In genomic region chr5:32264954-32265572, GRCh38 we compare ENCODE assay signal across 20 cellular contexts. TPM values are rescaled to one million over a fixed set of nuclear protein-coding genes. Genes with fewer than 3 reads are reported as not detected.
DNase-seq lines count a peak whose midpoint lies in the region; ATAC-seq and TF ChIP-seq lines count a peak whose summit lies in the region.
"Had no signal": no experiment of that assay in that cellular context is flagged by ENCODE, and none has a peak within 500 bp of the region (broad histone marks: within the 10 kb centered on the region; RNA-seq: fewer than 3 reads in every experiment).

No MANE protein-coding gene starts in this region.

- H3K27ac Mint-ChIP-seq in memory B cell (peak overlapping the region; percentile 53), chondrocyte (ENCODE audit: unreplicated experiment) (no peak overlapping the region)
- H3K27ac Mint-ChIP-seq: CD4-positive, CD25-positive, alpha-beta regulatory T cell had no signal

- H3K36me3 ChIP-seq in right atrium auricular region: peaks cover 62% of the 10 kb centered on the region

- intact Hi-C loops in left ventricle myocardium superior (cut with micrococcal nuclease): no loop called here

- no peak overlapping the region for H3K4me3 ChIP-seq in right atrium auricular region
- H3K4me3 ChIP-seq: BLaER1, GM12878, SK-N-MC had no signal

- no peaks in the 10 kb centered on the region for H3K9me3 Mint-ChIP-seq in memory B cell
- H3K9me3 Mint-ChIP-seq in chondrocyte (ENCODE audit: low read depth): no peaks in the 10 kb centered on the region

- peak; percentile 78 for ATAC-seq in left ventricle myocardium superior
- no peak for ATAC-seq in memory B cell (ENCODE audit: low read depth)
- ATAC-seq in HG03378 (IDR thresholded peaks at IDR 0.05; ENCODE audit: unreplicated experiment): no peak
- no peak for ATAC-seq in GM18511 (IDR thresholded peaks at IDR 0.05; ENCODE audit: unreplicated experiment)
- ATAC-seq: GM12878 had no signal

- no peak overlapping the region for H3K27ac ChIP-seq in right atrium auricular region
- H3K27ac ChIP-seq: BLaER1, SK-N-MC had no signal

- no peaks in the 10 kb centered on the region for H3K9me3 ChIP-seq in right atrium auricular region

- peaks cover 44% of the 10 kb centered on the region for H3K36me3 Mint-ChIP-seq in memory B cell
- peaks cover 33% of the 10 kb centered on the region for H3K36me3 Mint-ChIP-seq in chondrocyte (ENCODE audit: low read depth)

- H3K4me1 ChIP-seq in right atrium auricular region: peaks cover 0 to 15% of the 10 kb centered on the region in 2 donors

- H3K27me3 Mint-ChIP-seq in memory B cell (no peaks in the 10 kb centered on the region), chondrocyte (ENCODE audit: low read depth) (no peaks in the 10 kb centered on the region)
- H3K27me3 Mint-ChIP-seq: CD4-positive, CD25-positive, alpha-beta regulatory T cell had no signal

- no peaks in the 10 kb centered on the region for H3K27me3 ChIP-seq in right atrium auricular region
- H3K27me3 ChIP-seq: BLaER1 had no signal

- no peak for DNase-seq in left ventricle myocardium superior
- no peak for DNase-seq in right atrium auricular region (ENCODE audit: low spot score)
- DNase-seq in NCI-H1694 (lab: John Stamatoyannopoulos, UW): peak; percentile 90
- DNase-seq in cerebellar nuclear complex (lab: John Stamatoyannopoulos, UW): peak; percentile 70 to 85
- DNase-seq in memory B cell (ENCODE audit: low spot score in 2 of 2): no peak
- DNase-seq in chondrocyte (ENCODE audit: low spot score): no peak
- DNase-seq: CD4-positive, CD25-positive, alpha-beta regulatory T cell; GDM1; HCEC 1CT; KG1; MM.1S; NCI-H2081 treated with DMSO at 0.1 percent for 48 hours; NCI-H524 treated with DMSO at 0.1 percent for 48 hours; RPMI8226; SHP77 treated with DMSO at 0.1 percent for 48 hours had no signal

- no peak for TF ChIP-seq CTCF in right atrium auricular region (IDR thresholded peaks at IDR 0.05)
- no peak for TF ChIP-seq CTCF in chondrocyte (IDR thresholded peaks at IDR 0.05)

- H3K4me3 Mint-ChIP-seq in memory B cell: no peak overlapping the region
- no peak overlapping the region for H3K4me3 Mint-ChIP-seq in chondrocyte (ENCODE audit: unreplicated experiment)
- H3K4me3 Mint-ChIP-seq: CD4-positive, CD25-positive, alpha-beta regulatory T cell had no signal

- peaks cover 5% of the 10 kb centered on the region for H3K4me1 Mint-ChIP-seq in memory B cell
- H3K4me1 Mint-ChIP-seq in chondrocyte (ENCODE audit: low read depth): peaks cover 8% of the 10 kb centered on the region

RNA-seq across cellular contexts. Expression of gene MTMR12, which starts 47.7 kb away (rescaled TPM):
- 17.4 TPM for total RNA-seq in left ventricle myocardium superior
- total RNA-seq in right atrium auricular region: 10 to 100 TPM; 12.6 to 25.5 TPM
- total RNA-seq in chondrocyte: 19.0 to 20.4 TPM (median 19.8 TPM) in 3 replicates

Comparison
In these comparisons a context has a peak if more than half of its experiments do, and no peak if none do; other contexts are left out.
1. DNase-seq: peak in NCI-H1694 (single experiment) and cerebellar nuclear complex (2 of 2); none in left ventricle myocardium superior (single experiment), right atrium auricular region (single experiment), memory B cell (0 of 2) and chondrocyte (single experiment).